In the genomic region with DNA sequence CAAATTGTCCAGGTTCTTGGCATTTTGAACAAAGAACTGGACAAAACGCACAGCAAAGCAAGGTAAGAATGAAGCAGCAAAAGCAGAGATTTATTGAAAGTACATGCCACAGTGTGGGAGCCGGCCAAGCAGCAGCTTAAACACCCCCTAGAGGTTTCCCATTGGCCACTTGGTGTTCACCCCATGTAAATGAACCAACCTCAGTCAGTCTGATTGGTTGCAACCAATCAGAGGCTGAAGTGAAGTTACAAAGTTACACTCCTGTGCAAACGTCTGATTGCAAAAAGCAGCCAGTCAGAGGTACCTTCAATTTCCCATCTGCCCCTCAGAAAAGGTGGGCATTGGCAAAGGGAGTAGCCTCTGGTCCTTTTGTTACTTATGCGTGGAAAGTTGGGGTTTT, we compare ENCODE assay signal across 14 cellular contexts. TPM values are rescaled to one million over a fixed set of nuclear protein-coding genes. Genes with fewer than 3 reads are reported as not detected.
A peak's percentile ranks its signal among the peaks of the same experiment; 100 is the strongest.
DNase-seq lines count a peak whose midpoint lies in the region; ATAC-seq, FAIRE-seq and TF ChIP-seq lines count a peak whose summit lies in the region.
"Had no signal": no experiment of that assay in that cellular context is flagged by ENCODE, and none has a peak within 500 bp of the region (broad histone marks: within the 10 kb centered on the region; RNA-seq: fewer than 3 reads in every experiment).

No MANE protein-coding gene starts in this region.

- H3K4me1 ChIP-seq in K562 (replicated peaks in 1 of 2; ENCODE audit: control insufficient read depth in 2 of 2, insufficient read depth in 2 of 2, low read length in 2 of 2), result no peaks in the 10 kb centered on the region; a peak in 1 of 5 replicates

- TF ChIP-seq POLR2A in NB4 (IDR thresholded peaks at IDR 0.05; ENCODE audit: extremely low read depth, insufficient read length) (no peak), K562 (conservative IDR thresholded peaks at IDR 0.05) (no peak)

- H3K36me3 ChIP-seq in K562 (ENCODE audit: control insufficient read depth, insufficient read depth, low read length), result no peaks in the 10 kb centered on the region
- H3K36me3 ChIP-seq: ovary had no signal

- no peaks in the 10 kb centered on the region for H3K79me2 ChIP-seq in K562 (ENCODE audit: control insufficient read depth, insufficient read depth, low read length)

- 0 out of 2 replicates have a peak, but pooled peaks cover 1% of the 10 kb centered on the region for H3K9me3 ChIP-seq in K562 (replicated peaks; ENCODE audit: control insufficient read depth, insufficient read depth, low read depth, low read length)
- H3K9me3 ChIP-seq: ovary had no signal

- in situ Hi-C loops in K562 (cut with MboI), result no loop called here

- H3K9me1 ChIP-seq in K562 (ENCODE audit: control insufficient read depth, insufficient read depth, low read length), result no peaks in the 10 kb centered on the region

- 12% methylated on average over 4 of the region's 4 CpGs for WGBS in K562 (ENCODE audit: insufficient coverage, low coverage, missing lambda C conversion rate)

- peak; percentile 89 for ATAC-seq in K562
- ATAC-seq: stimulated activated memory B cell treated with anti-CD40 and anti-IgM and Interleukin-4, amounts not matched to agents 10 μg/mL and 1 μg/mL and 100 μg/mL, for 72 hours had no signal

- no peak overlapping the region for H3K4me3 ChIP-seq in NB4 (ENCODE audit: low read depth, low read length)
- no peak overlapping the region for H3K4me3 ChIP-seq in K562
- H3K4me3 ChIP-seq: ovary had no signal

- BruUV-seq in K562 (replicated peaks; lab: Mats Ljungman, UMichigan), result no TSS peak

- CTCF ChIA-PET in K562 (lab: Yijun Ruan, JAX; ENCODE audit: low intra/inter-chr PET ratio), result no interaction called here

- no peak overlapping the region for H3K9ac ChIP-seq in K562 (ENCODE audit: insufficient read depth in 1 of 2, low read depth in 2 of 2, low read length in 2 of 2)

- no peak for TF ChIP-seq EP300 in K562 (IDR thresholded peaks at IDR 0.05; ENCODE audit: low read length)

- TF ChIP-seq CTCF in NB4 (IDR thresholded peaks at IDR 0.05; ENCODE audit: low read depth, low read length) (no peak), K562 (IDR thresholded peaks at IDR 0.05 in 2 of 3, conservative IDR thresholded peaks at IDR 0.05 in 1 of 3; ENCODE audit: insufficient read depth in 2 of 3, low read depth in 1 of 3, low read length in 3 of 3) (no peak)

- 0 out of 2 replicates have a peak overlapping the region, but pooled peaks have one; percentile 14 for H2AFZ ChIP-seq in K562 (ENCODE audit: low read depth, low read length)

- DNase-seq in DMS 273 (lab: John Stamatoyannopoulos, UW; ENCODE audit: unreplicated experiment) (peak; percentile 58), NB4 (ENCODE audit: low read depth) (peak; percentile 44), K562 (ENCODE audit: extremely low read depth in 1 of 4, low spot score in 3 of 4) (peak in 2 of 4 experiments; percentile 45 to 59), mucosa of gallbladder (ENCODE audit: low spot score) (no peak)
- DNase-seq in activated CD4-positive, alpha-beta T cell treated with anti-CD3 and anti-CD28 coated beads for 4 hours, result no peak
- no peak for DNase-seq in activated CD4-positive, alpha-beta T cell treated with anti-CD3 and anti-CD28 coated beads, Interleukin-2, amount 50 U/mL, for 1 hour
- DNase-seq: activated CD4-positive, alpha-beta T cell treated with anti-CD3 and anti-CD28 coated beads, Interleukin-2, amount 10 ng/mL, durations not matched to agents 24 days and 14 days; NCI-H524 treated with DMSO at 0.1 percent for 48 hours; ovary; SW 1271 had no signal

- intact Hi-C loops in K562 (cut with micrococcal nuclease), result no loop called here

- no peak overlapping the region for H3K27ac ChIP-seq in K562 (ENCODE audit: extremely low read depth, low read depth, low read length)
- H3K27ac ChIP-seq: C4-2B, ovary had no signal

- TF ChIP-seq RAD21 in K562 (CRISPR knock-in tag; conservative IDR thresholded peaks at IDR 0.05 in 1 of 2, IDR thresholded peaks at IDR 0.05 in 1 of 2), result no peak

- peak; percentile 65 for FAIRE-seq in K562 (lab: Jason Lieb, UNC)
- FAIRE-seq: endothelial cell of umbilical vein had no signal

- POLR2A ChIA-PET in K562 (lab: Yijun Ruan, JAX), result no interaction called here

- H4K20me1 ChIP-seq in K562 (replicated peaks; ENCODE audit: control insufficient read depth, insufficient read depth, low read length), result no peaks in the 10 kb centered on the region

- no peaks in the 10 kb centered on the region for H3K27me3 ChIP-seq in K562 (ENCODE audit: control insufficient read depth in 2 of 2, insufficient read depth in 2 of 2, low read length in 2 of 2)
- H3K27me3 ChIP-seq: ovary had no signal

- no peak overlapping the region; the same call in 1 of the 2 replicates for H3K4me2 ChIP-seq in K562 (ENCODE audit: insufficient read depth, low read length)

RNA-seq across cellular contexts. Expression of a gene that starts 8.8 kb away (rescaled TPM):
- 33.7 and 52.6 TPM in 2 replicates for total RNA-seq in K562 (2011; cell fraction: chromatin; rRNA removed; ENCODE audit: low replicate concordance)
- total RNA-seq in K562 (2011; cell fraction: nucleolus; rRNA removed), result 30.8 and 32.5 TPM in 2 replicates
- total RNA-seq in K562 (2011; cell fraction: nucleoplasm; rRNA removed), result 28.2 and 28.9 TPM in 2 replicates
- total RNA-seq in K562 (2014; rRNA removed) (45.9 and 48.3 TPM in 2 replicates), K562 (2014; rRNA removed; fragmentation: Illumina TruSeq; extraction: Trizol) (31.8 and 33.5 TPM in 2 replicates), K562 (2015; rRNA removed; fragmentation: Illumina TruSeq; extraction: Trizol) (36.2 and 36.8 TPM in 2 replicates), K562 (2021) (26.3 and 30.6 TPM in 2 replicates), mucosa of gallbladder (23.8 TPM)
- polyA plus RNA-seq in K562 (2011; rRNA removed) (8.6 and 11.0 TPM in 2 replicates), K562 (2014; fragmentation: Illumina TruSeq; extraction: Trizol) (34.1 and 35.5 TPM in 2 replicates), K562 (2014; fragmentation: Nextera tagmentation; extraction: Ambion mirVana) (1 to 10 TPM; 4.6 to 4.8 TPM), K562 (2014; rRNA removed) (27.5 and 36.0 TPM in 2 replicates)
- polyA plus RNA-seq in K562 (2011; cell fraction: cytosol; rRNA removed), result 8.6 and 14.4 TPM in 2 replicates
- polyA plus RNA-seq in K562 (2011; cell fraction: nucleus; rRNA removed), result 18.9 and 32.2 TPM in 2 replicates
- polyA plus RNA-seq in K562 (2012), result 26.0 and 30.5 TPM in 2 replicates
- polyA minus RNA-seq in K562 (2011; rRNA and poly(A)+ RNA removed), result 12.8 and 13.9 TPM in 2 replicates
- 10.7 and 14.5 TPM in 2 replicates for polyA minus RNA-seq in K562 (2011; cell fraction: cytosol; rRNA and poly(A)+ RNA removed)
- 14.7 and 20.1 TPM in 2 replicates for polyA minus RNA-seq in K562 (2011; cell fraction: nucleus; rRNA and poly(A)+ RNA removed)

RNA-seq across cellular contexts. Expression of a gene that starts 18.1 kb away (rescaled TPM):
- total RNA-seq in K562 (2011; cell fraction: chromatin; rRNA removed; ENCODE audit: low replicate concordance), result not detected in 2 replicates
- total RNA-seq in K562 (2011; cell fraction: nucleolus; rRNA removed), result not detected in 2 replicates
- not detected in 2 replicates for total RNA-seq in K562 (2011; cell fraction: nucleoplasm; rRNA removed)
- total RNA-seq in K562 (2014; rRNA removed) (0.14 TPM in 1 of 2 replicates, not detected in the other), K562 (2014; rRNA removed; fragmentation: Illumina TruSeq; extraction: Trizol) (not detected in 2 replicates), K562 (2015; rRNA removed; fragmentation: Illumina TruSeq; extraction: Trizol) (not detected in 2 replicates), K562 (2021) (not detected in 2 replicates), mucosa of gallbladder (0.52 TPM)
- polyA plus RNA-seq in K562 (2011; rRNA removed) (not detected in 2 replicates), K562 (2014; fragmentation: Illumina TruSeq; extraction: Trizol) (not detected in 2 replicates), K562 (2014; fragmentation: Nextera tagmentation; extraction: Ambion mirVana) (not detected), K562 (2014; rRNA removed) (not detected in 2 replicates)
- polyA plus RNA-seq in K562 (2011; cell fraction: cytosol; rRNA removed), result not detected in 2 replicates
- polyA plus RNA-seq in K562 (2011; cell fraction: nucleus; rRNA removed), result not detected in 2 replicates
- 0.06 and 0.07 TPM in 2 replicates for polyA plus RNA-seq in K562 (2012)
- not detected in 2 replicates for polyA minus RNA-seq in K562 (2011; rRNA and poly(A)+ RNA removed)
- not detected in 2 replicates for polyA minus RNA-seq in K562 (2011; cell fraction: cytosol; rRNA and poly(A)+ RNA removed)
- not detected in 2 replicates for polyA minus RNA-seq in K562 (2011; cell fraction: nucleus; rRNA and poly(A)+ RNA removed)
- total RNA-seq: activated CD4-positive, alpha-beta T cell treated with anti-CD3 and anti-CD28 coated beads, Interleukin-2, amount 10 ng/mL, durations not matched to agents 24 days and 14 days; endothelial cell of umbilical vein; lung microvascular endothelial cell had no signal
- polyA plus RNA-seq: endothelial cell of umbilical vein had no signal

RNA-seq across cellular contexts. Expression of a gene that starts 30.7 kb away (rescaled TPM):
- 12.1 and 20.7 TPM in 2 replicates for total RNA-seq in K562 (2011; cell fraction: chromatin; rRNA removed; ENCODE audit: low replicate concordance)
- total RNA-seq in K562 (2011; cell fraction: nucleolus; rRNA removed), result 9.7 and 9.8 TPM in 2 replicates
- 11.8 and 14.0 TPM in 2 replicates for total RNA-seq in K562 (2011; cell fraction: nucleoplasm; rRNA removed)
- total RNA-seq in K562 (2014; rRNA removed) (4.9 and 5.8 TPM in 2 replicates), K562 (2014; rRNA removed; fragmentation: Illumina TruSeq; extraction: Trizol) (9.1 and 13.0 TPM in 2 replicates), K562 (2015; rRNA removed; fragmentation: Illumina TruSeq; extraction: Trizol) (5.4 and 6.7 TPM in 2 replicates), K562 (2021) (5.2 and 6.2 TPM in 2 replicates), mucosa of gallbladder (9.9 TPM)
- polyA plus RNA-seq in K562 (2011; rRNA removed) (8.7 and 10.7 TPM in 2 replicates), K562 (2014; fragmentation: Illumina TruSeq; extraction: Trizol) (9.0 and 9.4 TPM in 2 replicates), K562 (2014; fragmentation: Nextera tagmentation; extraction: Ambion mirVana) (1 to 10 TPM in 1 of 2 experiments, under 1 TPM in 1; 0.84 to 2.0 TPM), K562 (2014; rRNA removed) (8.0 and 8.9 TPM in 2 replicates)
- polyA plus RNA-seq in K562 (2011; cell fraction: cytosol; rRNA removed), result 2.7 and 5.2 TPM in 2 replicates
- 7.1 and 7.7 TPM in 2 replicates for polyA plus RNA-seq in K562 (2011; cell fraction: nucleus; rRNA removed)
- polyA plus RNA-seq in K562 (2012), result 3.7 and 5.0 TPM in 2 replicates
- 9.3 and 9.5 TPM in 2 replicates for polyA minus RNA-seq in K562 (2011; rRNA and poly(A)+ RNA removed)
- 2.8 and 4.1 TPM in 2 replicates for polyA minus RNA-seq in K562 (2011; cell fraction: cytosol; rRNA and poly(A)+ RNA removed)
- 4.6 and 6.7 TPM in 2 replicates for polyA minus RNA-seq in K562 (2011; cell fraction: nucleus; rRNA and poly(A)+ RNA removed)

RNA-seq across cellular contexts. Expression of a gene that starts 30.8 kb away (rescaled TPM):
- total RNA-seq in K562 (2011; cell fraction: chromatin; rRNA removed; ENCODE audit: low replicate concordance), result 36.3 and 66.8 TPM in 2 replicates
- 23.4 and 28.7 TPM in 2 replicates for total RNA-seq in K562 (2011; cell fraction: nucleolus; rRNA removed)
- total RNA-seq in K562 (2011; cell fraction: nucleoplasm; rRNA removed), result 36.6 and 52.4 TPM in 2 replicates
- total RNA-seq in K562 (2014; rRNA removed) (14.0 and 15.8 TPM in 2 replicates), K562 (2014; rRNA removed; fragmentation: Illumina TruSeq; extraction: Trizol) (23.2 and 26.2 TPM in 2 replicates), K562 (2015; rRNA removed; fragmentation: Illumina TruSeq; extraction: Trizol) (15.8 and 17.1 TPM in 2 replicates), K562 (2021) (13.9 and 14.2 TPM in 2 replicates), mucosa of gallbladder (25.9 TPM)
- polyA plus RNA-seq in K562 (2011; rRNA removed) (13.9 and 20.8 TPM in 2 replicates), K562 (2014; fragmentation: Illumina TruSeq; extraction: Trizol) (21.2 and 24.5 TPM in 2 replicates), K562 (2014; fragmentation: Nextera tagmentation; extraction: Ambion mirVana) (10 to 100 TPM in 1 of 2 experiments, 1 to 10 TPM in 1; 7.2 to 10.1 TPM), K562 (2014; rRNA removed) (15.8 and 18.6 TPM in 2 replicates)
- polyA plus RNA-seq in K562 (2011; cell fraction: cytosol; rRNA removed), result 4.4 and 5.7 TPM in 2 replicates
- polyA plus RNA-seq in K562 (2011; cell fraction: nucleus; rRNA removed), result 14.2 and 18.7 TPM in 2 replicates
- 10.5 and 12.1 TPM in 2 replicates for polyA plus RNA-seq in K562 (2012)
- 16.0 and 17.9 TPM in 2 replicates for polyA minus RNA-seq in K562 (2011; rRNA and poly(A)+ RNA removed)
- polyA minus RNA-seq in K562 (2011; cell fraction: cytosol; rRNA and poly(A)+ RNA removed), result 5.2 and 6.5 TPM in 2 replicates
- polyA minus RNA-seq in K562 (2011; cell fraction: nucleus; rRNA and poly(A)+ RNA removed), result 10.2 and 12.6 TPM in 2 replicates

RNA-seq across cellular contexts. Expression of a gene that starts 39.5 kb away (rescaled TPM):
- 21.1 and 31.6 TPM in 2 replicates for total RNA-seq in K562 (2011; cell fraction: chromatin; rRNA removed; ENCODE audit: low replicate concordance)
- total RNA-seq in K562 (2011; cell fraction: nucleolus; rRNA removed), result 11.8 and 12.5 TPM in 2 replicates
- total RNA-seq in K562 (2011; cell fraction: nucleoplasm; rRNA removed), result 19.4 and 23.4 TPM in 2 replicates
- total RNA-seq in K562 (2014; rRNA removed) (11.2 and 11.8 TPM in 2 replicates), K562 (2014; rRNA removed; fragmentation: Illumina TruSeq; extraction: Trizol) (11.6 and 15.1 TPM in 2 replicates), K562 (2015; rRNA removed; fragmentation: Illumina TruSeq; extraction: Trizol) (12.1 and 14.5 TPM in 2 replicates), K562 (2021) (9.6 and 11.5 TPM in 2 replicates), mucosa of gallbladder (7.6 TPM)
- polyA plus RNA-seq in K562 (2011; rRNA removed) (5.3 and 6.0 TPM in 2 replicates), K562 (2014; fragmentation: Illumina TruSeq; extraction: Trizol) (9.2 and 11.0 TPM in 2 replicates), K562 (2014; fragmentation: Nextera tagmentation; extraction: Ambion mirVana) (1 to 10 TPM; 4.8 to 6.6 TPM), K562 (2014; rRNA removed) (8.4 and 9.8 TPM in 2 replicates)
- polyA plus RNA-seq in K562 (2011; cell fraction: cytosol; rRNA removed), result 2.3 and 3.2 TPM in 2 replicates
- 10.2 and 11.2 TPM in 2 replicates for polyA plus RNA-seq in K562 (2011; cell fraction: nucleus; rRNA removed)
- 7.0 and 8.5 TPM in 2 replicates for polyA plus RNA-seq in K562 (2012)
- polyA minus RNA-seq in K562 (2011; rRNA and poly(A)+ RNA removed), result 9.5 and 11.7 TPM in 2 replicates
- 4.2 and 5.6 TPM in 2 replicates for polyA minus RNA-seq in K562 (2011; cell fraction: cytosol; rRNA and poly(A)+ RNA removed)
- 7.8 and 11.9 TPM in 2 replicates for polyA minus RNA-seq in K562 (2011; cell fraction: nucleus; rRNA and poly(A)+ RNA removed)

Comparison
In these comparisons a context has a peak if more than half of its experiments do, and no peak if none do; other contexts are left out.
1. DNase-seq: peak in DMS 273 (single experiment) and NB4 (single experiment); none in mucosa of gallbladder (single experiment), activated CD4-positive, alpha-beta T cell treated with anti-CD3 and anti-CD28 coated beads for 4 hours (0 of 2) and activated CD4-positive, alpha-beta T cell treated with anti-CD3 and anti-CD28 coated beads, Interleukin-2, amount 50 U/mL, for 1 hour (single experiment).